ENCODE assay signal across 31 cellular contexts in the genomic region with DNA sequence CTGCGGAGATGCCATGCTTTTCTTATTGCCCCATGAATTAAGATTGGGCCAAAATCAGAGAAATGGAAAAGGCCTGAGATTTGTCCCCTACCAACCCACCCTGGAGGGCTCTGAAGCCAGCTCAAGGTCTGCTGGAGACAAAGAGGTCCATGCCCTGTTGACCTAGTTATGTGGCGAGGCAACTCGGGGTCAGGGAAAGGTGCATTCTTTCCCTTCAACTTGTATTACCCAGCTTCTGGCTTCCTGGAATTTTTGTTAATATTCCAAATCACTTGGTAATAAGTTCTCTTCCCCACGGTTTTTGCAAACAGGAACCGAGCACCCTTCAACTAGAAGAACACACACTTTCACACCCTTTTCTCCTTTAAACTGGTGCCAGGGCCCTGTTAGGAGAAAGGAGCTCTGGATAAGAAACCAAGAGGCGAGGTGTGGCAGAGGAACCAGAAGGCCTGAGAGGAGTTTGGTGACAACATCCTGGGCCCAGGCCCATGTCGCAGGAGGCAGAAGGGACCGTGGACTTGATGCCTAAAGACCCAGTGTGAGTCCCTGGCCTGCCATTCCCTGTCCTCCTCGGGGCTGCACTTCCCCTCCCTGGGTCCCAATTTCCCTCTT. TPM values are rescaled to one million over a fixed set of nuclear protein-coding genes. Genes with fewer than 3 reads are reported as not detected.
"Had no signal": no experiment of that assay in that cellular context is flagged by ENCODE, and none has a peak within 500 bp of the region (broad histone marks: within the 10 kb centered on the region; RNA-seq: fewer than 3 reads in every experiment).

No MANE protein-coding gene starts in this region.

- DNase-seq: activated B cell treated with CpG ODN at 0.5 μM for 24 hours; activated CD4-positive, alpha-beta T cell treated with anti-CD3 and anti-CD28 coated beads, Interleukin-2, amount 50 U/mL, for 1 hour; activated CD8-positive, alpha-beta T cell treated with anti-CD3 and anti-CD28 coated beads for 36 hours; activated naive CD4-positive, alpha-beta T cell; activated T-cell treated with anti-CD3 and anti-CD28 coated beads, Interleukin-2, amount 50 U/mL, for 4 hours; aorta; cerebellar nuclear complex; dorsolateral prefrontal cortex; effector memory CD8-positive, alpha-beta T cell; erythroblast; gastrocnemius medialis; glutamatergic neuron; islet precursor cell; left colon; naive thymus-derived CD8-positive, alpha-beta T cell; occipital lobe; stimulated activated CD4-positive, alpha-beta T cell treated with anti-CD3 and anti-CD28 coated beads, Interleukin-12 subunit alpha, Interleukin-12 subunit beta, amount 100 ng/mL, for 4 hours; stimulated activated CD4-positive, alpha-beta T cell treated with anti-CD3 and anti-CD28 coated beads, Interleukin-4, amount 100 ng/mL, for 1 hour; stimulated activated naive CD8-positive, alpha-beta T cell treated with anti-CD3 and anti-CD28 coated beads, Interleukin-15, Interleukin-2, amounts not matched to agents 100 U/mL and 50 U/mL, for 24 hours; T-helper 1 cell; testis; trophoblast cell had no signal

- ATAC-seq: activated CD8-positive, alpha-beta T cell treated with anti-CD3 and anti-CD28 coated beads for 36 hours; activated naive CD4-positive, alpha-beta T cell treated with anti-CD3 and anti-CD28 coated beads, Interleukin-2, amount 50 U/mL, for 72 hours; activated T-cell treated with anti-CD3 and anti-CD28 coated beads, Interleukin-2, amount 50 U/mL, for 4 hours; activated T-helper 17 cell treated with anti-CD3 and anti-CD28 coated beads, Interleukin-2, amount 50 U/mL, for 72 hours; effector memory CD8-positive, alpha-beta T cell; gastrocnemius medialis; left colon; naive thymus-derived CD8-positive, alpha-beta T cell; right lobe of liver; stimulated activated naive CD8-positive, alpha-beta T cell treated with anti-CD3 and anti-CD28 coated beads, Interleukin-15, Interleukin-2, amounts not matched to agents 100 U/mL and 50 U/mL, for 24 hours had no signal

- H3K36me3 ChIP-seq: cardiac muscle cell, gastrocnemius medialis, right lobe of liver, vagina had no signal

- H3K9me3 ChIP-seq: gastrocnemius medialis, right lobe of liver, testis, vagina had no signal

- H3K4me3 ChIP-seq: cardiac muscle cell, coronary artery, dorsolateral prefrontal cortex, gastrocnemius medialis, hepatocyte, right lobe of liver, skin epidermis, testis, vagina had no signal

- H3K27me3 ChIP-seq: cardiac muscle cell, gastrocnemius medialis, hepatocyte, right lobe of liver, testis, vagina had no signal

- H3K27ac ChIP-seq: cardiac muscle cell, coronary artery, dorsolateral prefrontal cortex, gastrocnemius medialis, hepatocyte, right lobe of liver, skin epidermis, testis, vagina had no signal

RNA-seq across cellular contexts. Expression of a gene that starts 12.5 kb away (rescaled TPM):
- total RNA-seq: activated B cell treated with CpG ODN at 0.5 μM for 24 hours; activated naive CD4-positive, alpha-beta T cell treated with anti-CD3 and anti-CD28 coated beads, Interleukin-2, amount 50 U/mL, for 72 hours; activated T-helper 17 cell treated with anti-CD3 and anti-CD28 coated beads, Interleukin-2, amount 50 U/mL, for 72 hours; neural crest cell had no signal
